ENCODE assay signal across 2 cellular contexts in genomic region chr17:43873091-43873490, GRCh38.
TF ChIP-seq lines count a peak whose summit lies in the region.

No MANE protein-coding gene starts in this region.

TF ChIP-seq in GM23338, 12 proteins besides CTCF, POLR2A, EP300 and RAD21 (continued from another document):
- TF ChIP-seq REST (IDR thresholded peaks at IDR 0.05; ENCODE audit: unreplicated experiment) (no peak), STAT1 (IDR thresholded peaks at IDR 0.05; ENCODE audit: unreplicated experiment) (no peak), ETS1 (IDR thresholded peaks at IDR 0.05) (no peak), ZNF331 (CRISPR knock-in tag; IDR thresholded peaks at IDR 0.05; ENCODE audit: low read depth) (no peak), CREB1 (CRISPR knock-in tag; IDR thresholded peaks at IDR 0.05; ENCODE audit: low read depth) (no peak), EZH2phosphoT487 (IDR thresholded peaks at IDR 0.05; ENCODE audit: unreplicated experiment) (no peak), ZNF114 (CRISPR knock-in tag; IDR thresholded peaks at IDR 0.05) (no peak), ZNF462 (CRISPR knock-in tag; IDR thresholded peaks at IDR 0.05) (no peak)

TF ChIP-seq in WTC11, 78 proteins besides CTCF, POLR2A, EP300 and RAD21 (continued from another document):
- TF ChIP-seq AFF4 (CRISPR knock-in tag; IDR thresholded peaks at IDR 0.05; ENCODE audit: borderline replicate concordance), result no peak
- no peak for TF ChIP-seq GTF2I (CRISPR knock-in tag; conservative IDR thresholded peaks at IDR 0.05)
- no peak for TF ChIP-seq ZNF232 (CRISPR knock-in tag; IDR thresholded peaks at IDR 0.05)
- no peak for TF ChIP-seq ZMAT4 (CRISPR knock-in tag; IDR thresholded peaks at IDR 0.05)
- TF ChIP-seq MYBL2 (CRISPR knock-in tag; IDR thresholded peaks at IDR 0.05), result no peak
- no peak for TF ChIP-seq JAZF1 (CRISPR knock-in tag; IDR thresholded peaks at IDR 0.05)
- no peak for TF ChIP-seq ZNF219 (CRISPR knock-in tag; IDR thresholded peaks at IDR 0.05; ENCODE audit: borderline replicate concordance)
- TF ChIP-seq ZNF671 (CRISPR knock-in tag; IDR thresholded peaks at IDR 0.05), result no peak
- TF ChIP-seq E2F4 (CRISPR knock-in tag; IDR thresholded peaks at IDR 0.05; ENCODE audit: borderline replicate concordance, low read depth), result no peak
- no peak for TF ChIP-seq EMX1 (CRISPR knock-in tag; IDR thresholded peaks at IDR 0.05)
- no peak for TF ChIP-seq GABPB1 (CRISPR knock-in tag; IDR thresholded peaks at IDR 0.05)
- no peak for TF ChIP-seq E2F5 (CRISPR knock-in tag; IDR thresholded peaks at IDR 0.05)
- no peak for TF ChIP-seq ZSCAN18 (CRISPR knock-in tag; IDR thresholded peaks at IDR 0.05)
